In the genomic region with DNA sequence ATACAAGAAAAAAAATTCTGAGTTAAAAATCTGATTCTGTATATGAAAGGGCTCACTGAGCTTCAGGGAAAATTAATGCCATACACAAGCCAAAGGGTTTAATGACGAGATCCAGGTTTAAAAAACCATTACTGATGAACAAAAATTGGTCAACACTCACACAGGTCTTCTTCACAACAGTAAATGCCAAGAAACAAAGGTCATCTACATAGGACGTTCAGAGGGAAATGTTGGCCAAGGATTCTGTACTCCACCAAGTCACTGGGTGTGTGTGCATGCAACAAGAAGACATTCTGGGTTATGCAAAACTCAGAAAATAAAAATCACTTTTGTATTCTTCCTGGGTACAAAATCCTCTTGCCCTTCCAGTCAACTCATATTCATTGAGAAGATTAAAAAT, we compare ENCODE assay signal across 8 cellular contexts.
"Had no signal": no experiment of that assay in that cellular context is flagged by ENCODE, and none has a peak within 500 bp of the region (broad histone marks: within the 10 kb centered on the region; RNA-seq: fewer than 3 reads in every experiment).

No MANE protein-coding gene starts in this region.

- ATAC-seq: GM12878 had no signal

- FAIRE-seq: G401.6, GM12878, GM12891, GM12892, GM18507, GM19239 had no signal

- DNase-seq: GDM1, GF-D8 had no signal

- H3K4me3 ChIP-seq: GM12878 had no signal
